22 cellular contexts compared by ENCODE assay signal in genomic region chrX:2672084-2672483, GRCh38.
"Had no signal": no experiment of that assay in that cellular context is flagged by ENCODE, and none has a peak within 500 bp of the region (broad histone marks: within the 10 kb centered on the region; RNA-seq: fewer than 3 reads in every experiment).

No MANE protein-coding gene starts in this region.

- H3K27me3 Mint-ChIP-seq: dendritic cell treated with granulocyte-macrophage colony-stimulating factor and Interleukin-4, amounts not matched to agents 40 ng/mL and 50 ng/mL, for 4 days; effector memory CD8-positive, alpha-beta T cell had no signal

- H3K27ac Mint-ChIP-seq: dendritic cell treated with granulocyte-macrophage colony-stimulating factor and Interleukin-4, amounts not matched to agents 40 ng/mL and 50 ng/mL, for 4 days; effector memory CD8-positive, alpha-beta T cell; endodermal cell; mesothelial cell of epicardium had no signal

- H3K4me3 Mint-ChIP-seq: dendritic cell treated with granulocyte-macrophage colony-stimulating factor and Interleukin-4, amounts not matched to agents 40 ng/mL and 50 ng/mL, for 4 days; effector memory CD8-positive, alpha-beta T cell; endodermal cell; mesothelial cell of epicardium had no signal

- DNase-seq: colonic mucosa; cortex of kidney; effector CD8-positive, alpha-beta T cell; effector memory CD8-positive, alpha-beta T cell; endodermal cell; erythroblast; esophagus squamous epithelium; foreskin fibroblast; foreskin melanocyte; gastrocnemius medialis; glutamatergic neuron; head of caudate nucleus; heart right ventricle; hippocampal formation; left cardiac atrium; left lung; left ventricle myocardium superior; lower lobe of right lung; mesenchymal stem cell; mucosa of descending colon had no signal

- H3K36me3 Mint-ChIP-seq: mesothelial cell of epicardium had no signal

- H3K9me3 Mint-ChIP-seq: dendritic cell treated with granulocyte-macrophage colony-stimulating factor and Interleukin-4, amounts not matched to agents 40 ng/mL and 50 ng/mL, for 4 days; effector memory CD8-positive, alpha-beta T cell had no signal

- H3K4me1 Mint-ChIP-seq: endodermal cell, mesothelial cell of epicardium had no signal
